8 cellular contexts compared by ENCODE assay signal in the genomic region with DNA sequence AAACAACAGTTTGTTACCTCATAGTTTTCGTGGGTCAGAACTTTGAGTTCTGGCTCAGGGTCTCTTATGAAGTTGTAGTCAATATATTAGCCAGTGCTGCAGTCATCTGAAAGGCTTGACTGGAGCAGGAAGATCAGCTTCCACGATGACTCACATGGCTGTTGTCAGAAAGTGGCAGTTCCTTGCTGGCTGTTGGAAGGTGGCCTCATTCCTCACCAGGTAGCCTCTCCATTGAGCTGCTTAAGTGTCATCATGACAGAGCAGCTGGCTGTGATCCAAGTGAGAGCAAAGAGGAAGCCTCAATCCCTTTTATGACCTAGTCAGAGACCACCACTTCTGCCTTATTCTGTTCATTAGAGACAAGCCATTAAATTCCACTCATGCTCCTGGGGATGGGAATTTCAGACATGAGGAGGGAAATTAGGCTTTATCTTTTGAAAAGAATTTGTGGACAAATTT. TPM values are rescaled to one million over a fixed set of nuclear protein-coding genes. Genes with fewer than 3 reads are reported as not detected.
A peak's percentile ranks its signal among the peaks of the same experiment; 100 is the strongest.
DNase-seq lines count a peak whose midpoint lies in the region; ATAC-seq and TF ChIP-seq lines count a peak whose summit lies in the region.

No MANE protein-coding gene starts in this region.

- H3K9ac ChIP-seq in skeletal muscle satellite cell (ENCODE audit: low read depth, low read length): no peak overlapping the region

- H3K27me3 Mint-ChIP-seq in activated naive CD4-positive, alpha-beta T cell treated with anti-CD3 and anti-CD28 coated beads, Interleukin-2, amount 10 ng/mL, durations not matched to agents 7 days and 5 days: no peaks in the 10 kb centered on the region

- H3K27me3 ChIP-seq in RWPE2 (ENCODE audit: insufficient read depth, poor library complexity, severe bottlenecking) (no peaks in the 10 kb centered on the region), skeletal muscle satellite cell (ENCODE audit: control insufficient read depth, insufficient read depth, low read length) (no peaks in the 10 kb centered on the region)

- no peaks in the 10 kb centered on the region for H3K36me3 ChIP-seq in RWPE2 (ENCODE audit: low read depth)
- H3K36me3 ChIP-seq in skeletal muscle satellite cell (ENCODE audit: insufficient read depth, low read length): no peaks in the 10 kb centered on the region

- no peak overlapping the region for H3K4me3 ChIP-seq in RWPE2 (ENCODE audit: severe bottlenecking)
- no peak overlapping the region for H3K4me3 ChIP-seq in skeletal muscle satellite cell (ENCODE audit: low read length)

- ATAC-seq in RWPE2 (ENCODE audit: low read depth): peak; percentile 89

- H3K9me3 Mint-ChIP-seq in activated naive CD4-positive, alpha-beta T cell treated with anti-CD3 and anti-CD28 coated beads, Interleukin-2, amount 10 ng/mL, durations not matched to agents 7 days and 5 days: no peaks in the 10 kb centered on the region

- H3K36me3 Mint-ChIP-seq in activated naive CD4-positive, alpha-beta T cell treated with anti-CD3 and anti-CD28 coated beads, Interleukin-2, amount 10 ng/mL, durations not matched to agents 7 days and 5 days: no peaks in the 10 kb centered on the region

- no peak for TF ChIP-seq CTCF in RWPE2 (IDR thresholded peaks at IDR 0.05; ENCODE audit: poor library complexity, severe bottlenecking)

- H3K4me3 Mint-ChIP-seq in activated naive CD4-positive, alpha-beta T cell treated with anti-CD3 and anti-CD28 coated beads, Interleukin-2, amount 10 ng/mL, durations not matched to agents 7 days and 5 days: no peak overlapping the region

- H3K27ac Mint-ChIP-seq in activated naive CD4-positive, alpha-beta T cell treated with anti-CD3 and anti-CD28 coated beads, Interleukin-2, amount 10 ng/mL, durations not matched to agents 7 days and 5 days: no peak overlapping the region

- peak overlapping the region; percentile 67 for H3K27ac ChIP-seq in RWPE2 (ENCODE audit: poor library complexity, severe bottlenecking)

- CTCF ChIA-PET in activated naive CD4-positive, alpha-beta T cell treated with anti-CD3 and anti-CD28 coated beads, Interleukin-2, amount 10 ng/mL, durations not matched to agents 7 days and 5 days (lab: Charles Lee): no interaction called here

- in situ Hi-C loops in Caki2 (cut with HindIII; ENCODE audit: low pct_unique_long_range_greater_than_20kb, low sequenced_read_pairs) (no loop called here), KBM-7 (cut with MboI; ENCODE audit: low pct_unique_long_range_greater_than_20kb, low sequenced_read_pairs) (no loop called here)

- no peaks in the 10 kb centered on the region for H3K9me3 ChIP-seq in RWPE2 (ENCODE audit: severe bottlenecking)
- H3K9me3 ChIP-seq in skeletal muscle satellite cell (replicated peaks; ENCODE audit: low read length): no peaks in the 10 kb centered on the region

- DNase-seq in Caki2 (ENCODE audit: low read depth): peak; percentile 94
- DNase-seq in KBM-7: peak; percentile 82
- peak; percentile 75 for DNase-seq in RWPE2 (ENCODE audit: low spot score)
- DNase-seq in fibroblast of peridontal ligament (ENCODE audit: extremely low read depth): peak; percentile 57
- no peak for DNase-seq in germinal center (ENCODE audit: low spot score)
- no peak for DNase-seq in stimulated activated naive CD4-positive, alpha-beta T cell treated with Interleukin-2 at 50 U/mL for 16 hours (lab: John Stamatoyannopoulos, UW)
- DNase-seq in activated naive CD4-positive, alpha-beta T cell treated with anti-CD3 and anti-CD28 coated beads, Interleukin-2, amount 10 ng/mL, durations not matched to agents 7 days and 5 days: no peak

- H3K4me1 ChIP-seq in RWPE2 (ENCODE audit: insufficient read depth, poor library complexity, severe bottlenecking): peaks cover 55% of the 10 kb centered on the region
- peaks cover 42% of the 10 kb centered on the region for H3K4me1 ChIP-seq in skeletal muscle satellite cell (ENCODE audit: control insufficient read depth, insufficient read depth, low read length)

- H3K4me1 Mint-ChIP-seq in activated naive CD4-positive, alpha-beta T cell treated with anti-CD3 and anti-CD28 coated beads, Interleukin-2, amount 10 ng/mL, durations not matched to agents 7 days and 5 days: peaks cover 19% of the 10 kb centered on the region

- peak overlapping the region; percentile 18 for H3K4me2 ChIP-seq in skeletal muscle satellite cell (ENCODE audit: low read length)

RNA-seq across cellular contexts. Expression of a gene that starts 5.6 kb away (rescaled TPM):
- total RNA-seq in Caki2 (2014; rRNA removed; shearing (Covaris generic); ENCODE audit: low replicate concordance): 75.0 and 76.5 TPM in 2 replicates
- total RNA-seq in skeletal muscle satellite cell (2012; rRNA removed): 33.2 and 162 TPM in 2 replicates

Comparison
In these comparisons a context has a peak if more than half of its experiments do, and no peak if none do; other contexts are left out.
1. DNase-seq: peak in Caki2 (single experiment), KBM-7 (single experiment), RWPE2 (single experiment) and fibroblast of peridontal ligament (single experiment); none in germinal center (single experiment), stimulated activated naive CD4-positive, alpha-beta T cell treated with Interleukin-2 at 50 U/mL for 16 hours (single experiment) and activated naive CD4-positive, alpha-beta T cell treated with anti-CD3 and anti-CD28 coated beads, Interleukin-2, amount 10 ng/mL, durations not matched to agents 7 days and 5 days (single experiment).